Comparison of ENCODE assay signal across 24 cellular contexts in genomic region chr1:183231545-183231944, GRCh38. TPM values are rescaled to one million over a fixed set of nuclear protein-coding genes. Genes with fewer than 3 reads are reported as not detected.
DNase-seq lines count a peak whose midpoint lies in the region; ATAC-seq and TF ChIP-seq lines count a peak whose summit lies in the region.
"Had no signal": no experiment of that assay in that cellular context is flagged by ENCODE, and none has a peak within 500 bp of the region (broad histone marks: within the 10 kb centered on the region; RNA-seq: fewer than 3 reads in every experiment).

No MANE protein-coding gene starts in this region.

- no peaks in the 10 kb centered on the region for H3K36me3 Mint-ChIP-seq in activated naive CD8-positive, alpha-beta T cell treated with anti-CD3 and anti-CD28 coated beads, Interleukin-2, amount 50 U/mL, for 24 hours (ENCODE audit: low read depth)
- H3K36me3 Mint-ChIP-seq: T-cell had no signal

- no peaks in the 10 kb centered on the region for H3K9me2 ChIP-seq in PC-9 (ENCODE audit: insufficient read depth)

- H3K27ac ChIP-seq in PC-9 (peak overlapping the region; percentile 92), esophagus squamous epithelium (peak overlapping the region in 3 of 4 donors; percentile 17 to 78 (median 57))
- H3K27ac ChIP-seq: HL-60 had no signal

- H3K4me1 ChIP-seq in PC-9 (replicated peaks; ENCODE audit: insufficient read depth) (peaks cover 41% of the 10 kb centered on the region), esophagus squamous epithelium (peaks cover 12 to 53% (median 21%) of the 10 kb centered on the region in 3 donors)

- POLR2A ChIA-PET in PC-9 (lab: Charles Lee; ENCODE audit: unreplicated experiment), result no interaction called here

- H2AFZ ChIP-seq in PC-9, result no peak overlapping the region
- H2AFZ ChIP-seq: GM23338 had no signal

- no peaks in the 10 kb centered on the region for H4K20me1 ChIP-seq in PC-9 (ENCODE audit: insufficient read depth)

- no peak overlapping the region for H3K4me3 Mint-ChIP-seq in activated naive CD8-positive, alpha-beta T cell treated with anti-CD3 and anti-CD28 coated beads, Interleukin-2, amount 50 U/mL, for 24 hours
- H3K4me3 Mint-ChIP-seq: GM23338, H9, T-cell had no signal

- no TSS peak for BruUV-seq in PC-9 (replicated peaks; lab: Mats Ljungman, UMichigan)

- H3K79me2 ChIP-seq in PC-9 (ENCODE audit: low read depth), result no peaks in the 10 kb centered on the region

- DNase-seq in DMS53 treated with DMSO at 0.1 percent for 48 hours (lab: John Stamatoyannopoulos, UW; ENCODE audit: unreplicated experiment) (peak; percentile 25), PC-9 (no peak), esophagus squamous epithelium (lab: John Stamatoyannopoulos, UW) (no peak), germinal center (ENCODE audit: low spot score) (no peak), NOMO-1 (lab: John Stamatoyannopoulos, UW; ENCODE audit: unreplicated experiment in 2 of 2) (no peak)
- DNase-seq in activated naive CD8-positive, alpha-beta T cell treated with anti-CD3 and anti-CD28 coated beads, Interleukin-2, amount 50 U/mL, for 24 hours, result no peak
- DNase-seq: DMS153; H9; Kasumi-1; MV-4-11; NCI-H1105; NCI-H1436 treated with DMSO at 0.1 percent for 48 hours; NCI-H187 treated with DMSO at 0.1 percent for 48 hours; NCI-H2171 treated with DMSO at 0.1 percent for 48 hours; NCI-H345; NCI-H510A treated with DMSO at 0.1 percent for 48 hours; NCI-H82; NK-92 treated with Interleukin-12 subunit alpha and Interleukin-12 subunit beta, amount 100 ng/mL, for 24 hours; RPMI8226; SHP77; T-cell had no signal

- H3K9me3 ChIP-seq in PC-9 (ENCODE audit: insufficient read depth, low read depth), result no peaks in the 10 kb centered on the region
- no peaks in the 10 kb centered on the region for H3K9me3 ChIP-seq in esophagus squamous epithelium

- H3K36me3 ChIP-seq in PC-9 (ENCODE audit: low read depth) (peaks cover 51% of the 10 kb centered on the region), esophagus squamous epithelium (no peaks in the 10 kb centered on the region)

- peaks cover 6% of the 10 kb centered on the region for H3K4me1 Mint-ChIP-seq in activated naive CD8-positive, alpha-beta T cell treated with anti-CD3 and anti-CD28 coated beads, Interleukin-2, amount 50 U/mL, for 24 hours

- no peaks in the 10 kb centered on the region for H3K27me3 Mint-ChIP-seq in activated naive CD8-positive, alpha-beta T cell treated with anti-CD3 and anti-CD28 coated beads, Interleukin-2, amount 50 U/mL, for 24 hours

- H3K4me3 ChIP-seq in PC-9 (no peak overlapping the region), esophagus squamous epithelium (no peak overlapping the region)
- H3K4me3 ChIP-seq: GM23338 had no signal

- CTCF ChIA-PET in PC-9 (lab: Charles Lee), result interaction anchor here (0.5 to 0.6 kb wide), 2 partner anchors 24 to 120 kb away, joined by 6 to 19 read pairs; no protein-coding TSS in a partner anchor

- H3K27me3 ChIP-seq in PC-9 (ENCODE audit: insufficient read depth, low read depth), result no peaks in the 10 kb centered on the region
- H3K27me3 ChIP-seq in esophagus squamous epithelium, result no peaks in the 10 kb centered on the region

- TF ChIP-seq POLR2A in esophagus squamous epithelium (IDR thresholded peaks at IDR 0.05), result no peak

- no peak overlapping the region for H3K27ac Mint-ChIP-seq in activated naive CD8-positive, alpha-beta T cell treated with anti-CD3 and anti-CD28 coated beads, Interleukin-2, amount 50 U/mL, for 24 hours
- H3K27ac Mint-ChIP-seq: GM23338, H9, T-cell had no signal

- no peak for TF ChIP-seq CTCF in PC-9 (conservative IDR thresholded peaks at IDR 0.05)
- no peak for TF ChIP-seq CTCF in esophagus squamous epithelium (IDR thresholded peaks at IDR 0.05)

- WGBS in esophagus squamous epithelium, 2 donors, result 84 to 90% methylated on average over 1 of the region's 1 CpG

- H3K9me3 Mint-ChIP-seq in activated naive CD8-positive, alpha-beta T cell treated with anti-CD3 and anti-CD28 coated beads, Interleukin-2, amount 50 U/mL, for 24 hours, result no peaks in the 10 kb centered on the region
- H3K9me3 Mint-ChIP-seq: GM23338, H9, T-cell had no signal

- peaks cover 48% of the 10 kb centered on the region for H3F3A ChIP-seq in PC-9 (ENCODE audit: insufficient read depth, low read depth)

- ATAC-seq in GM21619 (IDR thresholded peaks at IDR 0.05; ENCODE audit: unreplicated experiment), result no peak
- no peak for ATAC-seq in activated naive CD8-positive, alpha-beta T cell treated with anti-CD3 and anti-CD28 coated beads, Interleukin-2, amount 50 U/mL, for 24 hours
- ATAC-seq: GM23338, T-cell had no signal

- no peak overlapping the region for H3K4me2 ChIP-seq in PC-9
- H3K4me2 ChIP-seq: GM23338 had no signal

- intact Hi-C loops in PC-9 (cut with micrococcal nuclease; ENCODE audit: unreplicated experiment), result loop anchor here (5.0 kb wide), 1 partner anchor 241 kb away; the partner anchor contains the start of gene SMG7
- intact Hi-C loops in esophagus squamous epithelium (cut with DNase I), result no loop called here

RNA-seq across cellular contexts. Expression of gene LAMC2, which starts 45.5 kb away (rescaled TPM):
- total RNA-seq in PC-9 (2021) (105 and 109 TPM in 2 replicates), esophagus squamous epithelium (10 to 100 TPM in 3 of 4 donors, 1 to 10 TPM in 1; 9.4 to 17.4 (median 15.9) TPM)
